10 cellular contexts compared by ENCODE assay signal in the genomic region with DNA sequence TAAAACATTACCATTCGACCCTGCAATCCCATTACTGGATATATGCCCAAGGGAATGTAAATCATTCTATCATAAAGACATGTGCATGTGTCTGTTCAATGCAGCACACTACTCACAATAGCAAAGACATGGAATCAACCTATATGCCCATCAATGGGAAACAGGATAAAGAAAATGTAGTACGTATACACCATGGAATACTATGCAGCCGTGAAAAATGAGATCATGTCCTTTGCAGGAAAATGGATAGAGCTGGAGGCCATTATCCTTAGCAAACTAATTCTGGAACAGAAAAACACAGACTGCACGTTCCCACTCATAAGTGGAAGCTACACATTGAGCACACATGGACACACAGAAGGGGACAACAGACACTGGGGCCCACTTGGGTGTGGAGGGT. TPM values are rescaled to one million over a fixed set of nuclear protein-coding genes. Genes with fewer than 3 reads are reported as not detected.
"Had no signal": no experiment of that assay in that cellular context is flagged by ENCODE, and none has a peak within 500 bp of the region (broad histone marks: within the 10 kb centered on the region; RNA-seq: fewer than 3 reads in every experiment).

No MANE protein-coding gene starts in this region.

- H3K4me2 ChIP-seq: GM23338 had no signal

- H3K9me3 Mint-ChIP-seq: GM23338, HFFc6 had no signal

- H3K36me3 Mint-ChIP-seq: IgD-negative memory B cell had no signal

- H3K27ac ChIP-seq: HL-60 had no signal

- DNase-seq: H9, HCEC 1CT, HFFc6, KG1 had no signal

- FAIRE-seq: HepG2 had no signal

- ATAC-seq: GM23338, HepG2 had no signal

- H3K4me3 ChIP-seq: GM23338 had no signal

- H3K4me3 Mint-ChIP-seq: GM23338, H9, HFFc6, IgD-negative memory B cell had no signal

- H2AFZ ChIP-seq: GM23338 had no signal

- H3K27ac Mint-ChIP-seq: GM23338, H9, HFFc6, IgD-negative memory B cell had no signal

- H3K4me1 Mint-ChIP-seq: H9 had no signal

- H3K27me3 Mint-ChIP-seq: IgD-negative memory B cell had no signal

RNA-seq across cellular contexts. Expression of gene PYDC2, which starts 20.4 kb away (rescaled TPM):
- total RNA-seq: GM23338, H4, H9, HepG2, HFFc6, HT1080 had no signal
- polyA plus RNA-seq: GM23338, HepG2, IgD-negative memory B cell had no signal
